Comparison of ENCODE assay signal across 8 cellular contexts in genomic region chr19:10259162-10259905, GRCh38. TPM values are rescaled to one million over a fixed set of nuclear protein-coding genes. Genes with fewer than 3 reads are reported as not detected.
A peak's percentile ranks its signal among the peaks of the same experiment; 100 is the strongest.
DNase-seq lines count a peak whose midpoint lies in the region; TF ChIP-seq lines count a peak whose summit lies in the region.

No MANE protein-coding gene starts in this region.

- no peak overlapping the region for H4K91ac ChIP-seq in neuronal stem cell (ENCODE audit: low read depth, low read length, poor library complexity)

- peak overlapping the region; percentile 45 for H2AK5ac ChIP-seq in neuronal stem cell (ENCODE audit: low read depth, low read length)

- peak overlapping the region; percentile 85 for H3K23ac ChIP-seq in neuronal stem cell (ENCODE audit: low read depth, low read length, poor library complexity)

- H3K36me3 ChIP-seq in KMS-11 (ENCODE audit: insufficient read depth) (no peaks in the 10 kb centered on the region; the same call in 1 of the 2 replicates), neuronal stem cell (replicated peaks in 1 of 2; ENCODE audit: control insufficient read depth in 2 of 2, insufficient read depth in 2 of 2, low read length in 2 of 2) (peaks cover 28 to 52% of the 10 kb centered on the region in 2 donors), stomach (peaks cover 40 to 56% (median 49%) of the 10 kb centered on the region in 4 donors)

- no peaks in the 10 kb centered on the region for H3K4me1 Mint-ChIP-seq in Calu3 (ENCODE audit: low read depth, unreplicated experiment)

- H3K27ac ChIP-seq in KMS-11 (no peak overlapping the region), neuronal stem cell (replicated peaks; ENCODE audit: low read length) (no peak overlapping the region), stomach (peak overlapping the region; percentile 23 to 78 (median 67))

- no peak overlapping the region for H2BK120ac ChIP-seq in neuronal stem cell (ENCODE audit: low read depth, low read length)

- no peak overlapping the region for H3K4ac ChIP-seq in neuronal stem cell (ENCODE audit: low read length)

- no peaks in the 10 kb centered on the region for H3K27me3 Mint-ChIP-seq in Calu3 (ENCODE audit: unreplicated experiment)

- DNase-seq in Calu3 (peak; percentile 87), RKO (ENCODE audit: low spot score) (peak; percentile 85), fibroblast of the aortic adventitia (ENCODE audit: low read depth) (peak; percentile 85), neuronal stem cell (ENCODE audit: low spot score) (peak; percentile 89), stomach (peak; percentile 96), cerebellum (ENCODE audit: low spot score) (no peak)
- peak; percentile 96 to 97 for DNase-seq in activated T-cell treated with anti-CD3 and anti-CD28 coated beads, Interleukin-2, amount 50 U/mL, for 48 hours

- no peaks in the 10 kb centered on the region for H4K20me1 ChIP-seq in KMS-11 (ENCODE audit: insufficient read depth)

- H2BK12ac ChIP-seq in neuronal stem cell (ENCODE audit: low read length): no peak overlapping the region

- intact Hi-C loops in Calu3 (cut with micrococcal nuclease; ENCODE audit: unreplicated experiment): no loop called here
- intact Hi-C loops in stomach (cut with DNase I; ENCODE audit: low total_unique reads): loop anchor here (10.0 kb wide), 1 partner anchor 145 kb away; the partner anchor contains the start of genes EIF3G and P2RY11

- H4K8ac ChIP-seq in neuronal stem cell (ENCODE audit: low read depth, low read length): no peak overlapping the region

- H3K36me3 Mint-ChIP-seq in Calu3 (ENCODE audit: insufficient read depth, unreplicated experiment): peaks cover 9% of the 10 kb centered on the region

- no peak for TF ChIP-seq POLR2A in stomach (IDR thresholded peaks at IDR 0.05)

- H3K18ac ChIP-seq in neuronal stem cell (ENCODE audit: low read length): peak overlapping the region; percentile 19

- no CpG with 5 or more reads among the region's 32 CpGs for WGBS in neuronal stem cell (ENCODE audit: extremely low coverage in 2 of 2, insufficient read length in 2 of 2, insufficient replicate concordance in 1 of 2), 2 donors
- WGBS in stomach, 5 donors: 36 to 56% (median 54%) methylated on average over 21 to 32 of the region's 32 CpGs

- TF ChIP-seq EP300 in stomach (IDR thresholded peaks at IDR 0.05): no peak

- peaks cover 11% of the 10 kb centered on the region for H3K4me1 ChIP-seq in KMS-11 (ENCODE audit: low read depth, poor library complexity, severe bottlenecking)
- peaks cover 0 to 2% of the 10 kb centered on the region in 2 donors for H3K4me1 ChIP-seq in neuronal stem cell (ENCODE audit: control insufficient read depth in 2 of 2, insufficient read depth in 1 of 2, low read depth in 1 of 2, low read length in 2 of 2)
- peaks cover 10 to 33% (median 21%) of the 10 kb centered on the region in 4 donors for H3K4me1 ChIP-seq in stomach

- H3K27ac Mint-ChIP-seq in Calu3 (ENCODE audit: unreplicated experiment): no peak overlapping the region

- H3K4me3 ChIP-seq in KMS-11 (IDR thresholded peaks at IDR 0.05; ENCODE audit: insufficient read depth, low read depth, low read length): no peak overlapping the region
- H3K4me3 ChIP-seq in fibroblast of the aortic adventitia (ENCODE audit: low read depth, low read length): no peak overlapping the region
- H3K4me3 ChIP-seq in neuronal stem cell (ENCODE audit: low read length in 2 of 2): peak overlapping the region in 1 of 2 donors; percentile 29
- H3K4me3 ChIP-seq in stomach: peak overlapping the region in 2 of 4 donors; percentile 3 to 34

- H3K4me2 ChIP-seq in KMS-11: no peak overlapping the region
- H3K4me2 ChIP-seq in neuronal stem cell (ENCODE audit: insufficient read depth, low read length, poor library complexity, severe bottlenecking): no peak overlapping the region

- peaks cover 5% of the 10 kb centered on the region; the same call in 1 of the 2 replicates for H3K79me2 ChIP-seq in KMS-11 (ENCODE audit: insufficient read depth, low read depth)

- H3K27me3 ChIP-seq in KMS-11 (ENCODE audit: insufficient read depth, low read depth) (no peaks in the 10 kb centered on the region), neuronal stem cell (ENCODE audit: control insufficient read depth in 3 of 3, insufficient read depth in 3 of 3, low read depth in 1 of 3, low read length in 3 of 3) (no peaks in the 10 kb centered on the region), stomach (no peaks in the 10 kb centered on the region)

- CTCF ChIA-PET in Calu3 (lab: Charles Lee): interaction anchor here (0.6 to 3.9 kb wide), 16 partner anchors 11 to 163 kb away, joined by 3 to 52 read pairs (median 4); partner anchors contain the start of genes CDC37, ICAM1 and TYK2

- H3K9me3 ChIP-seq in neuronal stem cell (replicated peaks in 1 of 2; ENCODE audit: control insufficient read depth in 2 of 2, insufficient read depth in 1 of 2, low read depth in 1 of 2, low read length in 2 of 2) (peaks cover 0 to 2% of the 10 kb centered on the region in 2 donors), stomach (no peaks in the 10 kb centered on the region)

- no peak overlapping the region for H3K4me3 Mint-ChIP-seq in Calu3 (ENCODE audit: low read depth, unreplicated experiment)

- no peak overlapping the region for H2BK15ac ChIP-seq in neuronal stem cell (ENCODE audit: low read length)

- peak; percentile 57 for TF ChIP-seq CTCF in Calu3 (IDR thresholded peaks at IDR 0.05; ENCODE audit: unreplicated experiment)
- TF ChIP-seq CTCF in KMS-11 (conservative IDR thresholded peaks at IDR 0.05; ENCODE audit: low read depth, low read length): peak; percentile 66
- peak; percentile 78 for TF ChIP-seq CTCF in fibroblast of the aortic adventitia (IDR thresholded peaks at IDR 0.05; ENCODE audit: insufficient read depth, low read length)
- peak in 4 of 7 experiments; percentile 44 to 69 (median 69) for TF ChIP-seq CTCF in stomach (IDR thresholded peaks at IDR 0.05)

- H3K9ac ChIP-seq in KMS-11: no peak overlapping the region
- peak overlapping the region; percentile 30 for H3K9ac ChIP-seq in neuronal stem cell (ENCODE audit: low read depth, low read length, poor library complexity)

- no peak overlapping the region for H2BK5ac ChIP-seq in neuronal stem cell (ENCODE audit: low read length)

- H2AFZ ChIP-seq in KMS-11 (ENCODE audit: low read depth) (no peak overlapping the region), neuronal stem cell (ENCODE audit: low read length) (no peak overlapping the region)

- H3K79me1 ChIP-seq in neuronal stem cell (ENCODE audit: low read depth, low read length): no peaks in the 10 kb centered on the region

- no peak overlapping the region for H3K14ac ChIP-seq in neuronal stem cell (ENCODE audit: low read length)

- H3K9me3 Mint-ChIP-seq in Calu3 (ENCODE audit: low read depth, unreplicated experiment): no peaks in the 10 kb centered on the region

- BruUV-seq in Calu3 (replicated peaks; lab: Mats Ljungman, UMichigan): no TSS peak

RNA-seq across cellular contexts. Expression of gene MRPL4, which starts 7.3 kb away (rescaled TPM):
- 59.2 and 60.4 TPM in 2 replicates for total RNA-seq in Calu3 (2022)
- 23.1 and 33.9 TPM in 2 replicates for total RNA-seq in fibroblast of the aortic adventitia (ENCODE audit: low replicate concordance)
- polyA plus RNA-seq in neuronal stem cell (2013, experiment 1 of 2): 37.7 TPM
- polyA plus RNA-seq in neuronal stem cell (2013, experiment 2 of 2): 37.5 TPM
- 100 to 1,000 TPM in 1 of 5 donors, 10 to 100 TPM in 4; 16.1 to 314 (median 58.4) TPM for total RNA-seq in stomach
- polyA plus RNA-seq in stomach: 10 to 100 TPM; 48.7 to 53.1 (median 51.8) TPM
- total RNA-seq in cerebellum: 8.1 TPM

RNA-seq across cellular contexts. Expression of gene ICAM1, which starts 11.6 kb away (rescaled TPM):
- total RNA-seq in Calu3 (2022) (91.0 and 147 TPM in 2 replicates), fibroblast of the aortic adventitia (ENCODE audit: low replicate concordance) (6.5 and 45.7 TPM in 2 replicates), stomach (10 to 100 TPM in 2 of 5 donors, 1 to 10 TPM in 3; 2.3 to 15.6 (median 8.7) TPM), cerebellum (2.7 TPM)
- 0.53 TPM for polyA plus RNA-seq in neuronal stem cell (2013, experiment 1 of 2)
- 0.43 TPM for polyA plus RNA-seq in neuronal stem cell (2013, experiment 2 of 2)
- polyA plus RNA-seq in stomach: 1 to 10 TPM; 7.9 to 9.5 (median 8.8) TPM

RNA-seq across cellular contexts. Expression of gene ICAM4, which starts 27.4 kb away (rescaled TPM):
- total RNA-seq in Calu3 (2022) (1.6 and 1.7 TPM in 2 replicates), fibroblast of the aortic adventitia (ENCODE audit: low replicate concordance) (0.27 and 0.98 TPM in 2 replicates), stomach (1 to 10 TPM in 1 of 5 donors, not detected in 4; 1.9 TPM), cerebellum (not detected)
- polyA plus RNA-seq in neuronal stem cell (2013, experiment 1 of 2): 0.56 TPM
- 0.48 TPM for polyA plus RNA-seq in neuronal stem cell (2013, experiment 2 of 2)
- under 1 TPM in 2 of 3 donors, not detected in 1; 0.56 to 0.85 TPM for polyA plus RNA-seq in stomach

RNA-seq across cellular contexts. Expression of gene S1PR2, which starts 28.2 kb away (rescaled TPM):
- total RNA-seq in Calu3 (2022) (4.8 and 5.3 TPM in 2 replicates), fibroblast of the aortic adventitia (ENCODE audit: low replicate concordance) (9.7 and 44.6 TPM in 2 replicates), stomach (10 to 100 TPM in 1 of 5 donors, 1 to 10 TPM in 1, under 1 TPM in 2, not detected in 1; 0.29 to 11.7 (median 5.1) TPM), cerebellum (4.9 TPM)
- polyA plus RNA-seq in neuronal stem cell (2013, experiment 1 of 2): 14.4 TPM
- polyA plus RNA-seq in neuronal stem cell (2013, experiment 2 of 2): 15.0 TPM
- polyA plus RNA-seq in stomach: 1 to 10 TPM; 2.4 to 2.9 (median 2.7) TPM

RNA-seq across cellular contexts. Expression of gene ICAM5, which starts 30.4 kb away (rescaled TPM):
- 0.61 and 1.3 TPM in 2 replicates for total RNA-seq in Calu3 (2022)
- total RNA-seq in fibroblast of the aortic adventitia (ENCODE audit: low replicate concordance): 1.2 and 4.4 TPM in 2 replicates
- 0.73 TPM for polyA plus RNA-seq in neuronal stem cell (2013, experiment 1 of 2)
- 0.84 TPM for polyA plus RNA-seq in neuronal stem cell (2013, experiment 2 of 2)
- under 1 TPM in 1 of 5 donors, not detected in 4; 0.45 TPM for total RNA-seq in stomach
- under 1 TPM in 2 of 3 donors, not detected in 1; 0.12 to 0.50 TPM for polyA plus RNA-seq in stomach
- total RNA-seq in cerebellum: 1.6 TPM

Comparison
In these comparisons a context has a peak if more than half of its experiments do, and no peak if none do; other contexts are left out.
1. H3K27ac ChIP-seq: peak in stomach (5 of 5); none in KMS-11 (single experiment) and neuronal stem cell (single experiment).
2. Peak in every context shown above with its lines, with median percentiles within 50 percentile points of each other: CTCF ChIP-seq.